ENCODE assay signal across 24 cellular contexts in genomic region chr5:41962491-41962890, GRCh38.
"Had no signal": no experiment of that assay in that cellular context is flagged by ENCODE, and none has a peak within 500 bp of the region (broad histone marks: within the 10 kb centered on the region; RNA-seq: fewer than 3 reads in every experiment).

No MANE protein-coding gene starts in this region.

- H3K27ac Mint-ChIP-seq: IgD-negative memory B cell had no signal

- H3K4me1 ChIP-seq: SJCRH30 had no signal

- ATAC-seq: K562, Panc1, PC-3, SK-N-SH treated with all-trans-retinoic acid at 6 μM for 48 hours had no signal

- FAIRE-seq: K562 had no signal

- H3K9me3 ChIP-seq: SJCRH30 had no signal

- H3K4me2 ChIP-seq: KMS-11 had no signal

- DNase-seq: Kasumi-1; MM.1S; NCI-H1092 treated with DMSO at 0.1 percent for 48 hours; NCI-H1436; NCI-H187; NCI-H2029; NCI-H2081 treated with DMSO at 0.1 percent for 48 hours; NCI-H2171; NCI-H226; NCI-H446; NCI-H510A; NCI-H524 treated with DMSO at 0.1 percent for 48 hours; NCI-H69; NCI-H774; NK-92 treated with Interleukin-12 subunit alpha and Interleukin-12 subunit beta, amount 100 ng/mL, for 24 hours; PC-3; SHP77 treated with DMSO at 0.1 percent for 48 hours; SJCRH30 had no signal

- H3K27ac ChIP-seq: KMS-11, RWPE1, SJCRH30 had no signal

- H3K9ac ChIP-seq: KMS-11 had no signal

- H3K4me3 Mint-ChIP-seq: IgD-negative memory B cell had no signal

- H3K36me3 ChIP-seq: SJCRH30 had no signal

- H3K27me3 ChIP-seq: SJCRH30 had no signal

- H3K4me3 ChIP-seq: K562, SJCRH30 had no signal

- H3K4me1 Mint-ChIP-seq: IgD-negative memory B cell had no signal
